Comparison of ENCODE assay signal across 35 cellular contexts in genomic region chr2:228409493-228409892, GRCh38.
"Had no signal": no experiment of that assay in that cellular context is flagged by ENCODE, and none has a peak within 500 bp of the region (broad histone marks: within the 10 kb centered on the region; RNA-seq: fewer than 3 reads in every experiment).

No MANE protein-coding gene starts in this region.

- H3K4me3 ChIP-seq: MG63 had no signal

- H3K27ac ChIP-seq: KMS-11 had no signal

- H3K36me3 ChIP-seq: MG63 had no signal

- H3K27me3 ChIP-seq: MG63 had no signal

- DNase-seq: Kasumi-1, MG63, MV-4-11, NCI-H1048, NCI-H1092, NCI-H1092 treated with DMSO at 0.1 percent for 48 hours, NCI-H1105, NCI-H1105 treated with DMSO at 0.1 percent for 48 hours, NCI-H1417, NCI-H1417 treated with DMSO at 0.1 percent for 48 hours, NCI-H1436, NCI-H1436 treated with DMSO at 0.1 percent for 48 hours, NCI-H146, NCI-H1694, NCI-H1694 treated with DMSO at 0.1 percent for 48 hours, NCI-H187, NCI-H187 treated with DMSO at 0.1 percent for 48 hours, NCI-H1930, NCI-H2029, NCI-H2029 treated with DMSO at 0.1 percent for 48 hours, NCI-H2081, NCI-H2081 treated with DMSO at 0.1 percent for 48 hours, NCI-H2107, NCI-H2171, NCI-H2171 treated with DMSO at 0.1 percent for 48 hours, NCI-H2227 treated with DMSO at 0.1 percent for 48 hours, NCI-H226, NCI-H345, NCI-H446, NCI-H446 treated with DMSO at 0.1 percent for 48 hours, NCI-H510A, NCI-H510A treated with DMSO at 0.1 percent for 48 hours, NCI-H524, NCI-H524 treated with DMSO at 0.1 percent for 48 hours had no signal

- H3K4me2 ChIP-seq: KMS-11 had no signal

- H3K9me3 ChIP-seq: MG63 had no signal

- H3K9ac ChIP-seq: KMS-11 had no signal
